Comparison of ENCODE assay signal across 19 cellular contexts in genomic region chr1:8984203-8984602, GRCh38. TPM values are rescaled to one million over a fixed set of nuclear protein-coding genes. Genes with fewer than 3 reads are reported as not detected.
"Had no signal": no experiment of that assay in that cellular context is flagged by ENCODE, and none has a peak within 500 bp of the region (broad histone marks: within the 10 kb centered on the region; RNA-seq: fewer than 3 reads in every experiment).

No MANE protein-coding gene starts in this region.

- H3K4me3 ChIP-seq: ascending aorta, breast epithelium, thyroid gland had no signal

- H3K27ac Mint-ChIP-seq: activated B cell treated with CpG ODN at 0.5 μM for 24 hours; activated T-helper 2 cell treated with anti-CD3 and anti-CD28 coated beads, Interferon-gamma antibody, Interleukin-2, Interleukin-4, amounts not matched to agents 10 μg/mL and 5 μg/mL and 100 μg/mL, durations not matched to agents 14 hours and 24 hours and 36 hours; natural killer cell treated with Interleukin-12 subunit alpha and Interleukin-12 subunit beta and Interleukin-15 and Interleukin-18, amount 100 ng/mL, for 72 hours; stimulated activated naive B cell treated with anti-CD40 and anti-IgM and Interleukin-4, amounts not matched to agents 10 μg/mL and 1 μg/mL and 100 μg/mL, for 72 hours had no signal

- ATAC-seq: effector memory CD8-positive, alpha-beta T cell; foreskin keratinocyte; left ventricle myocardium superior had no signal

- H3K36me3 Mint-ChIP-seq: natural killer cell treated with Interleukin-12 subunit alpha and Interleukin-12 subunit beta and Interleukin-15 and Interleukin-18, amount 100 ng/mL, for 72 hours; stimulated activated naive B cell treated with anti-CD40 and anti-IgM and Interleukin-4, amounts not matched to agents 10 μg/mL and 1 μg/mL and 100 μg/mL, for 72 hours had no signal

- H3K27me3 Mint-ChIP-seq: effector memory CD8-positive, alpha-beta T cell had no signal

- H3K9me3 ChIP-seq: ascending aorta, breast epithelium, SK-N-SH, thyroid gland had no signal

- H3K4me3 Mint-ChIP-seq: activated B cell treated with CpG ODN at 0.5 μM for 24 hours; effector memory CD8-positive, alpha-beta T cell; natural killer cell treated with Interleukin-12 subunit alpha and Interleukin-12 subunit beta and Interleukin-15 and Interleukin-18, amount 100 ng/mL, for 72 hours; stimulated activated naive B cell treated with anti-CD40 and anti-IgM and Interleukin-4, amounts not matched to agents 10 μg/mL and 1 μg/mL and 100 μg/mL, for 72 hours had no signal

- H3K36me3 ChIP-seq: ascending aorta, breast epithelium, thyroid gland had no signal

- DNase-seq: activated B cell treated with CpG ODN at 0.5 μM for 24 hours; activated CD4-positive, alpha-beta T cell treated with anti-CD3 and anti-CD28 coated beads, Interleukin-2, amount 50 U/mL, for 1 hour; cerebellar nuclear complex; effector memory CD8-positive, alpha-beta T cell; left ventricle myocardium superior; mesenchymal stem cell; nucleus accumbens; SK-N-SH; stimulated activated naive B cell treated with anti-CD40 and anti-IgM and Interleukin-4, amounts not matched to agents 10 μg/mL and 1 μg/mL and 100 μg/mL, for 72 hours; thyroid gland had no signal

- H3K4me1 ChIP-seq: breast epithelium had no signal

- H3K27me3 ChIP-seq: ascending aorta, breast epithelium, foreskin keratinocyte, thyroid gland had no signal

- H3K9me3 Mint-ChIP-seq: activated B cell treated with CpG ODN at 0.5 μM for 24 hours; effector memory CD8-positive, alpha-beta T cell; natural killer cell treated with Interleukin-12 subunit alpha and Interleukin-12 subunit beta and Interleukin-15 and Interleukin-18, amount 100 ng/mL, for 72 hours; stimulated activated naive B cell treated with anti-CD40 and anti-IgM and Interleukin-4, amounts not matched to agents 10 μg/mL and 1 μg/mL and 100 μg/mL, for 72 hours had no signal

- H3K27ac ChIP-seq: ascending aorta, breast epithelium, foreskin keratinocyte, thyroid gland had no signal

RNA-seq across cellular contexts. Expression of gene CA6, which starts 38.5 kb away (rescaled TPM):
- total RNA-seq: activated B cell treated with CpG ODN at 0.5 μM for 24 hours; ascending aorta; breast epithelium; foreskin keratinocyte; kidney epithelial cell; left ventricle myocardium superior; mucosa of gallbladder; natural killer cell treated with Interleukin-12 subunit alpha and Interleukin-12 subunit beta and Interleukin-15 and Interleukin-18, amount 100 ng/mL, for 72 hours; thyroid gland; urinary bladder had no signal

RNA-seq across cellular contexts. Expression of gene SLC2A7, which starts 42.0 kb away (rescaled TPM):
- total RNA-seq: activated B cell treated with CpG ODN at 0.5 μM for 24 hours; activated T-helper 2 cell treated with anti-CD3 and anti-CD28 coated beads, Interferon-gamma antibody, Interleukin-2, Interleukin-4, amounts not matched to agents 10 μg/mL and 5 μg/mL and 100 μg/mL, durations not matched to agents 14 hours and 24 hours and 36 hours; ascending aorta; breast epithelium; foreskin keratinocyte; kidney epithelial cell; left ventricle myocardium superior; mucosa of gallbladder; natural killer cell treated with Interleukin-12 subunit alpha and Interleukin-12 subunit beta and Interleukin-15 and Interleukin-18, amount 100 ng/mL, for 72 hours; T-helper 1 cell treated with Interleukin-12 subunit alpha and Interleukin-12 subunit beta and Interleukin-4 antibody, amounts not matched to agents 30 ng/mL and 1 ng/mL, for 36 hours; urinary bladder had no signal
